2 cellular contexts compared by ENCODE assay signal in the genomic region with DNA sequence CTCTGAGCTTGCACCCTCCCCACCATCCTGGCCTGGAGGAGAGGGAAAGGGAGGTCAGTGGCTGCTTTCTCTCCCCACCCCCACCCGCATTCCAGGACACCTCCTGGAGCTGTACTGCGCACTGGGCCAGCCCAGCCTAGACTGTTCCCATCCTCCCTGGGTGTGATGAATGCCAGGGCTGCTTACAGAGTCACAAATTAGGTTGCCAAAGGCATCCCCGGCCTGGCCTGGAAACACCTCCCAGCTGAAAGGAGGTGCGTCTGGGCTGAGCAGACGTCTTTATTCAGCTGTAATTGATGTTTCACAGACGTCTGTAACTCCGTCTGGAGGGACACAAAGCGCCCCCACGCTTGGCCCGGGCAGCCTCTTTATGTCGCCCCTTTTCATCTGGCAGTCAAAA.
TF ChIP-seq lines count a peak whose summit lies in the region.

No MANE protein-coding gene starts in this region.

TF ChIP-seq in GM23338, 12 proteins besides CTCF, POLR2A, EP300 and RAD21 (continues in another document):
- TF ChIP-seq EZH2 (IDR thresholded peaks at IDR 0.05; ENCODE audit: low read depth, unreplicated experiment): no peak
- TF ChIP-seq STAT1 (IDR thresholded peaks at IDR 0.05; ENCODE audit: unreplicated experiment): no peak
- TF ChIP-seq ZNF331 (CRISPR knock-in tag; IDR thresholded peaks at IDR 0.05; ENCODE audit: low read depth): no peak
- TF ChIP-seq NANOG (IDR thresholded peaks at IDR 0.05; ENCODE audit: borderline replicate concordance): no peak
- TF ChIP-seq ZNF114 (CRISPR knock-in tag; IDR thresholded peaks at IDR 0.05): no peak
- TF ChIP-seq, protein P1, sequence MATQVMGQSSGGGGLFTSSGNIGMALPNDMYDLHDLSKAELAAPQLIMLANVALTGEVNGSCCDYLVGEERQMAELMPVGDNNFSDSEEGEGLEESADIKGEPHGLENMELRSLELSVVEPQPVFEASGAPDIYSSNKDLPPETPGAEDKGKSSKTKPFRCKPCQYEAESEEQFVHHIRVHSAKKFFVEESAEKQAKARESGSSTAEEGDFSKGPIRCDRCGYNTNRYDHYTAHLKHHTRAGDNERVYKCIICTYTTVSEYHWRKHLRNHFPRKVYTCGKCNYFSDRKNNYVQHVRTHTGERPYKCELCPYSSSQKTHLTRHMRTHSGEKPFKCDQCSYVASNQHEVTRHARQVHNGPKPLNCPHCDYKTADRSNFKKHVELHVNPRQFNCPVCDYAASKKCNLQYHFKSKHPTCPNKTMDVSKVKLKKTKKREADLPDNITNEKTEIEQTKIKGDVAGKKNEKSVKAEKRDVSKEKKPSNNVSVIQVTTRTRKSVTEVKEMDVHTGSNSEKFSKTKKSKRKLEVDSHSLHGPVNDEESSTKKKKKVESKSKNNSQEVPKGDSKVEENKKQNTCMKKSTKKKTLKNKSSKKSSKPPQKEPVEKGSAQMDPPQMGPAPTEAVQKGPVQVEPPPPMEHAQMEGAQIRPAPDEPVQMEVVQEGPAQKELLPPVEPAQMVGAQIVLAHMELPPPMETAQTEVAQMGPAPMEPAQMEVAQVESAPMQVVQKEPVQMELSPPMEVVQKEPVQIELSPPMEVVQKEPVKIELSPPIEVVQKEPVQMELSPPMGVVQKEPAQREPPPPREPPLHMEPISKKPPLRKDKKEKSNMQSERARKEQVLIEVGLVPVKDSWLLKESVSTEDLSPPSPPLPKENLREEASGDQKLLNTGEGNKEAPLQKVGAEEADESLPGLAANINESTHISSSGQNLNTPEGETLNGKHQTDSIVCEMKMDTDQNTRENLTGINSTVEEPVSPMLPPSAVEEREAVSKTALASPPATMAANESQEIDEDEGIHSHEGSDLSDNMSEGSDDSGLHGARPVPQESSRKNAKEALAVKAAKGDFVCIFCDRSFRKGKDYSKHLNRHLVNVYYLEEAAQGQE (IDR thresholded peaks at IDR 0.05; ENCODE audit: unreplicated experiment): no peak
- TF ChIP-seq, protein P2, sequence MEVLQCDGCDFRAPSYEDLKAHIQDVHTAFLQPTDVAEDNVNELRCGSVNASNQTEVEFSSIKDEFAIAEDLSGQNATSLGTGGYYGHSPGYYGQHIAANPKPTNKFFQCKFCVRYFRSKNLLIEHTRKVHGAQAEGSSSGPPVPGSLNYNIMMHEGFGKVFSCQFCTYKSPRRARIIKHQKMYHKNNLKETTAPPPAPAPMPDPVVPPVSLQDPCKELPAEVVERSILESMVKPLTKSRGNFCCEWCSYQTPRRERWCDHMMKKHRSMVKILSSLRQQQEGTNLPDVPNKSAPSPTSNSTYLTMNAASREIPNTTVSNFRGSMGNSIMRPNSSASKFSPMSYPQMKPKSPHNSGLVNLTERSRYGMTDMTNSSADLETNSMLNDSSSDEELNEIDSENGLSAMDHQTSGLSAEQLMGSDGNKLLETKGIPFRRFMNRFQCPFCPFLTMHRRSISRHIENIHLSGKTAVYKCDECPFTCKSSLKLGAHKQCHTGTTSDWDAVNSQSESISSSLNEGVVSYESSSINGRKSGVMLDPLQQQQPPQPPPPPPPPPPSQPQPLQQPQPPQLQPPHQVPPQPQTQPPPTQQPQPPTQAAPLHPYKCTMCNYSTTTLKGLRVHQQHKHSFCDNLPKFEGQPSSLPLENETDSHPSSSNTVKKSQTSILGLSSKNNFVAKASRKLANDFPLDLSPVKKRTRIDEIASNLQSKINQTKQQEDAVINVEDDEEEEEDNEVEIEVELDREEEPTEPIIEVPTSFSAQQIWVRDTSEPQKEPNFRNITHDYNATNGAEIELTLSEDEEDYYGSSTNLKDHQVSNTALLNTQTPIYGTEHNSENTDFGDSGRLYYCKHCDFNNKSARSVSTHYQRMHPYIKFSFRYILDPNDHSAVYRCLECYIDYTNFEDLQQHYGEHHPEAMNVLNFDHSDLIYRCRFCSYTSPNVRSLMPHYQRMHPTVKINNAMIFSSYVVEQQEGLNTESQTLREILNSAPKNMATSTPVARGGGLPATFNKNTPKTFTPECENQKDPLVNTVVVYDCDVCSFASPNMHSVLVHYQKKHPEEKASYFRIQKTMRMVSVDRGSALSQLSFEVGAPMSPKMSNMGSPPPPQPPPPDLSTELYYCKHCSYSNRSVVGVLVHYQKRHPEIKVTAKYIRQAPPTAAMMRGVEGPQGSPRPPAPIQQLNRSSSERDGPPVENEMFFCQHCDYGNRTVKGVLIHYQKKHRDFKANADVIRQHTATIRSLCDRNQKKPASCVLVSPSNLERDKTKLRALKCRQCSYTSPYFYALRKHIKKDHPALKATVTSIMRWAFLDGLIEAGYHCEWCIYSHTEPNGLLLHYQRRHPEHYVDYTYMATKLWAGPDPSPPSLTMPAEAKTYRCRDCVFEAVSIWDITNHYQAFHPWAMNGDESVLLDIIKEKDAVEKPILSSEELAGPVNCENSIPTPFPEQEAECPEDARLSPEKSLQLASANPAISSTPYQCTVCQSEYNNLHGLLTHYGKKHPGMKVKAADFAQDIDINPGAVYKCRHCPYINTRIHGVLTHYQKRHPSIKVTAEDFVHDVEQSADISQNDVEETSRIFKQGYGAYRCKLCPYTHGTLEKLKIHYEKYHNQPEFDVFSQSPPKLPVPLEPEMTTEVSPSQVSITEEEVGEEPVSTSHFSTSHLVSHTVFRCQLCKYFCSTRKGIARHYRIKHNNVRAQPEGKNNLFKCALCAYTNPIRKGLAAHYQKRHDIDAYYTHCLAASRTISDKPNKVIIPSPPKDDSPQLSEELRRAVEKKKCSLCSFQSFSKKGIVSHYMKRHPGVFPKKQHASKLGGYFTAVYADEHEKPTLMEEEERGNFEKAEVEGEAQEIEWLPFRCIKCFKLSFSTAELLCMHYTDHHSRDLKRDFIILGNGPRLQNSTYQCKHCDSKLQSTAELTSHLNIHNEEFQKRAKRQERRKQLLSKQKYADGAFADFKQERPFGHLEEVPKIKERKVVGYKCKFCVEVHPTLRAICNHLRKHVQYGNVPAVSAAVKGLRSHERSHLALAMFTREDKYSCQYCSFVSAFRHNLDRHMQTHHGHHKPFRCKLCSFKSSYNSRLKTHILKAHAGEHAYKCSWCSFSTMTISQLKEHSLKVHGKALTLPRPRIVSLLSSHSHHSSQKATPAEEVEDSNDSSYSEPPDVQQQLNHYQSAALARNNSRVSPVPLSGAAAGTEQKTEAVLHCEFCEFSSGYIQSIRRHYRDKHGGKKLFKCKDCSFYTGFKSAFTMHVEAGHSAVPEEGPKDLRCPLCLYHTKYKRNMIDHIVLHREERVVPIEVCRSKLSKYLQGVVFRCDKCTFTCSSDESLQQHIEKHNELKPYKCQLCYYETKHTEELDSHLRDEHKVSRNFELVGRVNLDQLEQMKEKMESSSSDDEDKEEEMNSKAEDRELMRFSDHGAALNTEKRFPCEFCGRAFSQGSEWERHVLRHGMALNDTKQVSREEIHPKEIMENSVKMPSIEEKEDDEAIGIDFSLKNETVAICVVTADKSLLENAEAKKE (CRISPR knock-in tag; IDR thresholded peaks at IDR 0.05): no peak
- no peak for TF ChIP-seq POLR2AphosphoS5 (IDR thresholded peaks at IDR 0.05; ENCODE audit: low read depth)
- TF ChIP-seq CREB1 (CRISPR knock-in tag; IDR thresholded peaks at IDR 0.05; ENCODE audit: low read depth): no peak
- TF ChIP-seq, protein P3, sequence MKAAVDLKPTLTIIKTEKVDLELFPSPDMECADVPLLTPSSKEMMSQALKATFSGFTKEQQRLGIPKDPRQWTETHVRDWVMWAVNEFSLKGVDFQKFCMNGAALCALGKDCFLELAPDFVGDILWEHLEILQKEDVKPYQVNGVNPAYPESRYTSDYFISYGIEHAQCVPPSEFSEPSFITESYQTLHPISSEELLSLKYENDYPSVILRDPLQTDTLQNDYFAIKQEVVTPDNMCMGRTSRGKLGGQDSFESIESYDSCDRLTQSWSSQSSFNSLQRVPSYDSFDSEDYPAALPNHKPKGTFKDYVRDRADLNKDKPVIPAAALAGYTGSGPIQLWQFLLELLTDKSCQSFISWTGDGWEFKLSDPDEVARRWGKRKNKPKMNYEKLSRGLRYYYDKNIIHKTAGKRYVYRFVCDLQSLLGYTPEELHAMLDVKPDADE (IDR thresholded peaks at IDR 0.05): no peak

TF ChIP-seq in HepG2, 621 proteins besides CTCF, POLR2A, EP300 and RAD21:
- TF ChIP-seq, protein P4, sequence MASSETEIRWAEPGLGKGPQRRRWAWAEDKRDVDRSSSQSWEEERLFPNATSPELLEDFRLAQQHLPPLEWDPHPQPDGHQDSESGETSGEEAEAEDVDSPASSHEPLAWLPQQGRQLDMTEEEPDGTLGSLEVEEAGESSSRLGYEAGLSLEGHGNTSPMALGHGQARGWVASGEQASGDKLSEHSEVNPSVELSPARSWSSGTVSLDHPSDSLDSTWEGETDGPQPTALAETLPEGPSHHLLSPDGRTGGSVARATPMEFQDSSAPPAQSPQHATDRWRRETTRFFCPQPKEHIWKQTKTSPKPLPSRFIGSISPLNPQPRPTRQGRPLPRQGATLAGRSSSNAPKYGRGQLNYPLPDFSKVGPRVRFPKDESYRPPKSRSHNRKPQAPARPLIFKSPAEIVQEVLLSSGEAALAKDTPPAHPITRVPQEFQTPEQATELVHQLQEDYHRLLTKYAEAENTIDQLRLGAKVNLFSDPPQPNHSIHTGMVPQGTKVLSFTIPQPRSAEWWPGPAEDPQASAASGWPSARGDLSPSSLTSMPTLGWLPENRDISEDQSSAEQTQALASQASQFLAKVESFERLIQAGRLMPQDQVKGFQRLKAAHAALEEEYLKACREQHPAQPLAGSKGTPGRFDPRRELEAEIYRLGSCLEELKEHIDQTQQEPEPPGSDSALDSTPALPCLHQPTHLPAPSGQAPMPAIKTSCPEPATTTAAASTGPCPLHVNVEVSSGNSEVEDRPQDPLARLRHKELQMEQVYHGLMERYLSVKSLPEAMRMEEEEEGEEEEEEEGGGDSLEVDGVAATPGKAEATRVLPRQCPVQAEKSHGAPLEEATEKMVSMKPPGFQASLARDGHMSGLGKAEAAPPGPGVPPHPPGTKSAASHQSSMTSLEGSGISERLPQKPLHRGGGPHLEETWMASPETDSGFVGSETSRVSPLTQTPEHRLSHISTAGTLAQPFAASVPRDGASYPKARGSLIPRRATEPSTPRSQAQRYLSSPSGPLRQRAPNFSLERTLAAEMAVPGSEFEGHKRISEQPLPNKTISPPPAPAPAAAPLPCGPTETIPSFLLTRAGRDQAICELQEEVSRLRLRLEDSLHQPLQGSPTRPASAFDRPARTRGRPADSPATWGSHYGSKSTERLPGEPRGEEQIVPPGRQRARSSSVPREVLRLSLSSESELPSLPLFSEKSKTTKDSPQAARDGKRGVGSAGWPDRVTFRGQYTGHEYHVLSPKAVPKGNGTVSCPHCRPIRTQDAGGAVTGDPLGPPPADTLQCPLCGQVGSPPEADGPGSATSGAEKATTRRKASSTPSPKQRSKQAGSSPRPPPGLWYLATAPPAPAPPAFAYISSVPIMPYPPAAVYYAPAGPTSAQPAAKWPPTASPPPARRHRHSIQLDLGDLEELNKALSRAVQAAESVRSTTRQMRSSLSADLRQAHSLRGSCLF (CRISPR knock-in tag; IDR thresholded peaks at IDR 0.05; ENCODE audit: borderline replicate concordance): no peak
- no peak for TF ChIP-seq SIN3A (IDR thresholded peaks at IDR 0.05; ENCODE audit: borderline replicate concordance, low read depth, low read length)
- TF ChIP-seq, protein P5, sequence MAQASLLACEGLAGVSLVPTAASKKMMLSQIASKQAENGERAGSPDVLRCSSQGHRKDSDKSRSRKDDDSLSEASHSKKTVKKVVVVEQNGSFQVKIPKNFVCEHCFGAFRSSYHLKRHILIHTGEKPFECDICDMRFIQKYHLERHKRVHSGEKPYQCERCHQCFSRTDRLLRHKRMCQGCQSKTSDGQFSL (CRISPR knock-in tag; IDR thresholded peaks at IDR 0.05): no peak
- TF ChIP-seq, protein P6, sequence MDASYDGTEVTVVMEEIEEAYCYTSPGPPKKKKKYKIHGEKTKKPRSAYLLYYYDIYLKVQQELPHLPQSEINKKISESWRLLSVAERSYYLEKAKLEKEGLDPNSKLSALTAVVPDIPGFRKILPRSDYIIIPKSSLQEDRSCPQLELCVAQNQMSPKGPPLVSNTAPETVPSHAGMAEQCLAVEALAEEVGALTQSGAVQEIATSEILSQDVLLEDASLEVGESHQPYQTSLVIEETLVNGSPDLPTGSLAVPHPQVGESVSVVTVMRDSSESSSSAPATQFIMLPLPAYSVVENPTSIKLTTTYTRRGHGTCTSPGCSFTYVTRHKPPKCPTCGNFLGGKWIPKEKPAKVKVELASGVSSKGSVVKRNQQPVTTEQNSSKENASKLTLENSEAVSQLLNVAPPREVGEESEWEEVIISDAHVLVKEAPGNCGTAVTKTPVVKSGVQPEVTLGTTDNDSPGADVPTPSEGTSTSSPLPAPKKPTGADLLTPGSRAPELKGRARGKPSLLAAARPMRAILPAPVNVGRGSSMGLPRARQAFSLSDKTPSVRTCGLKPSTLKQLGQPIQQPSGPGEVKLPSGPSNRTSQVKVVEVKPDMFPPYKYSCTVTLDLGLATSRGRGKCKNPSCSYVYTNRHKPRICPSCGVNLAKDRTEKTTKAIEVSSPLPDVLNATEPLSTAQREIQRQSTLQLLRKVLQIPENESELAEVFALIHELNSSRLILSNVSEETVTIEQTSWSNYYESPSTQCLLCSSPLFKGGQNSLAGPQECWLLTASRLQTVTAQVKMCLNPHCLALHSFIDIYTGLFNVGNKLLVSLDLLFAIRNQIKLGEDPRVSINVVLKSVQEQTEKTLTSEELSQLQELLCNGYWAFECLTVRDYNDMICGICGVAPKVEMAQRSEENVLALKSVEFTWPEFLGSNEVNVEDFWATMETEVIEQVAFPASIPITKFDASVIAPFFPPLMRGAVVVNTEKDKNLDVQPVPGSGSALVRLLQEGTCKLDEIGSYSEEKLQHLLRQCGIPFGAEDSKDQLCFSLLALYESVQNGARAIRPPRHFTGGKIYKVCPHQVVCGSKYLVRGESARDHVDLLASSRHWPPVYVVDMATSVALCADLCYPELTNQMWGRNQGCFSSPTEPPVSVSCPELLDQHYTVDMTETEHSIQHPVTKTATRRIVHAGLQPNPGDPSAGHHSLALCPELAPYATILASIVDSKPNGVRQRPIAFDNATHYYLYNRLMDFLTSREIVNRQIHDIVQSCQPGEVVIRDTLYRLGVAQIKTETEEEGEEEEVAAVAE (CRISPR knock-in tag; IDR thresholded peaks at IDR 0.05; ENCODE audit: borderline replicate concordance): no peak
